17 cellular contexts compared by ENCODE assay signal in genomic region chr22:30612789-30613188, GRCh38. TPM values are rescaled to one million over a fixed set of nuclear protein-coding genes. Genes with fewer than 3 reads are reported as not detected.
DNase-seq lines count a peak whose midpoint lies in the region; ATAC-seq and TF ChIP-seq lines count a peak whose summit lies in the region.
"Had no signal": no experiment of that assay in that cellular context is flagged by ENCODE, and none has a peak within 500 bp of the region (broad histone marks: within the 10 kb centered on the region; RNA-seq: fewer than 3 reads in every experiment).

No MANE protein-coding gene starts in this region.

- peak; percentile 7 for TF ChIP-seq CTCF in GM12865 (IDR thresholded peaks at IDR 0.05; ENCODE audit: insufficient read depth, low read depth, low read length, missing control alignments)
- peak; percentile 28 to 31; a peak in 3 of 4 replicates for TF ChIP-seq CTCF in GM23338 (conservative IDR thresholded peaks at IDR 0.05; ENCODE audit: low read depth in 2 of 2)
- 0 out of 2 replicates have a peak, but pooled peaks have one; percentile 5 for TF ChIP-seq CTCF in WERI-Rb-1 (IDR thresholded peaks at IDR 0.05; ENCODE audit: low read depth, low read length)

- H3K4me2 ChIP-seq in GM23338, result no peak overlapping the region
- H3K4me2 ChIP-seq: BLaER1 treated with 17β-estradiol and CSF1 and Interleukin-3, amounts not matched to agents 10 nM and 100 nM had no signal

- H3K4me1 ChIP-seq in GM23338 (ENCODE audit: insufficient read depth), result peaks cover 15% of the 10 kb centered on the region

- H3K27me3 ChIP-seq in GM23338 (ENCODE audit: insufficient read depth), result no peaks in the 10 kb centered on the region
- no peaks in the 10 kb centered on the region for H3K27me3 ChIP-seq in WERI-Rb-1 (ENCODE audit: insufficient read depth, low read depth, severe bottlenecking)
- H3K27me3 ChIP-seq: BLaER1 treated with 17β-estradiol and CSF1 and Interleukin-3, amounts not matched to agents 10 nM and 100 nM had no signal

- no peak overlapping the region for H3K4me3 Mint-ChIP-seq in GM23338
- H3K4me3 Mint-ChIP-seq in stimulated activated naive B cell treated with anti-CD40 and anti-IgM and Interleukin-4, amounts not matched to agents 10 μg/mL and 1 μg/mL and 100 μg/mL, for 72 hours, result no peak overlapping the region
- no peak overlapping the region for H3K4me3 Mint-ChIP-seq in stimulated activated naive CD8-positive, alpha-beta T cell treated with anti-CD3 and anti-CD28 coated beads, Interleukin-15, amount 100 ng/mL, for 72 hours
- H3K4me3 Mint-ChIP-seq: CD4-positive, CD25-positive, alpha-beta regulatory T cell had no signal

- peaks cover 4% of the 10 kb centered on the region for H3K27me3 Mint-ChIP-seq in GM23338 (ENCODE audit: insufficient read depth, low read depth, poor library complexity)
- H3K27me3 Mint-ChIP-seq in stimulated activated naive B cell treated with anti-CD40 and anti-IgM and Interleukin-4, amounts not matched to agents 10 μg/mL and 1 μg/mL and 100 μg/mL, for 72 hours, result peaks cover 20 to 35% of the 10 kb centered on the region in 2 donors
- peaks cover 8% of the 10 kb centered on the region for H3K27me3 Mint-ChIP-seq in stimulated activated naive CD8-positive, alpha-beta T cell treated with anti-CD3 and anti-CD28 coated beads, Interleukin-15, amount 100 ng/mL, for 72 hours

- no peak overlapping the region for H2AFZ ChIP-seq in GM23338

- H3F3A ChIP-seq in GM23338 (replicated peaks; ENCODE audit: low read depth), result no peaks in the 10 kb centered on the region

- DNase-seq in GM12865 (ENCODE audit: low read depth) (no peak), GM23338 (ENCODE audit: low spot score) (peak; percentile 53), WERI-Rb-1 (no peak), iPS-NIHi11 (ENCODE audit: low spot score) (peak; percentile 54), NCI-H2107 (lab: John Stamatoyannopoulos, UW) (no peak)
- no peak for DNase-seq in stimulated activated naive B cell treated with anti-CD40 and anti-IgM and Interleukin-4, amounts not matched to agents 10 μg/mL and 1 μg/mL and 100 μg/mL, for 72 hours
- DNase-seq in stimulated activated naive CD8-positive, alpha-beta T cell treated with anti-CD3 and anti-CD28 coated beads, Interleukin-15, amount 100 ng/mL, for 72 hours, result no peak
- DNase-seq: ACHN; CD4-positive, CD25-positive, alpha-beta regulatory T cell; DMS79; GOT3; Kasumi-1 had no signal

- no peak overlapping the region for H3K4me3 ChIP-seq in GM12865 (ENCODE audit: low read depth, low read length)
- H3K4me3 ChIP-seq in GM23338, result no peak overlapping the region
- H3K4me3 ChIP-seq in WERI-Rb-1 (ENCODE audit: low read depth, low read length), result no peak overlapping the region
- H3K4me3 ChIP-seq: BLaER1 treated with 17β-estradiol and CSF1 and Interleukin-3, amounts not matched to agents 10 nM and 100 nM; K562 had no signal

- no peaks in the 10 kb centered on the region for H3K9me2 ChIP-seq in GM23338 (ENCODE audit: insufficient read depth)

- H3K79me2 ChIP-seq in GM23338 (replicated peaks; ENCODE audit: insufficient read depth), result peaks cover 4% of the 10 kb centered on the region

- no peaks in the 10 kb centered on the region for H4K20me1 ChIP-seq in GM23338 (replicated peaks; ENCODE audit: insufficient read depth)
- H4K20me1 ChIP-seq: BLaER1 treated with 17β-estradiol and CSF1 and Interleukin-3, amounts not matched to agents 10 nM and 100 nM had no signal

- H3K27ac ChIP-seq in GM23338 (ENCODE audit: low read depth) (no peak overlapping the region), WERI-Rb-1 (no peak overlapping the region)
- H3K27ac ChIP-seq: BLaER1 treated with 17β-estradiol and CSF1 and Interleukin-3, amounts not matched to agents 10 nM and 100 nM; HL-60 had no signal

- H3K4me1 Mint-ChIP-seq in GM23338, result peaks cover 18% of the 10 kb centered on the region
- peaks cover 15 to 22% of the 10 kb centered on the region in 2 donors for H3K4me1 Mint-ChIP-seq in stimulated activated naive B cell treated with anti-CD40 and anti-IgM and Interleukin-4, amounts not matched to agents 10 μg/mL and 1 μg/mL and 100 μg/mL, for 72 hours
- H3K4me1 Mint-ChIP-seq in stimulated activated naive CD8-positive, alpha-beta T cell treated with anti-CD3 and anti-CD28 coated beads, Interleukin-15, amount 100 ng/mL, for 72 hours, result peaks cover 19% of the 10 kb centered on the region

- H3K27ac Mint-ChIP-seq in GM23338, result no peak overlapping the region
- H3K27ac Mint-ChIP-seq in stimulated activated naive B cell treated with anti-CD40 and anti-IgM and Interleukin-4, amounts not matched to agents 10 μg/mL and 1 μg/mL and 100 μg/mL, for 72 hours, result no peak overlapping the region
- H3K27ac Mint-ChIP-seq in stimulated activated naive CD8-positive, alpha-beta T cell treated with anti-CD3 and anti-CD28 coated beads, Interleukin-15, amount 100 ng/mL, for 72 hours, result no peak overlapping the region
- H3K27ac Mint-ChIP-seq: CD4-positive, CD25-positive, alpha-beta regulatory T cell had no signal

- no peaks in the 10 kb centered on the region for H3K9me3 Mint-ChIP-seq in GM23338
- no peaks in the 10 kb centered on the region for H3K9me3 Mint-ChIP-seq in stimulated activated naive B cell treated with anti-CD40 and anti-IgM and Interleukin-4, amounts not matched to agents 10 μg/mL and 1 μg/mL and 100 μg/mL, for 72 hours
- H3K9me3 Mint-ChIP-seq in stimulated activated naive CD8-positive, alpha-beta T cell treated with anti-CD3 and anti-CD28 coated beads, Interleukin-15, amount 100 ng/mL, for 72 hours, result no peaks in the 10 kb centered on the region

- H3K36me3 Mint-ChIP-seq in GM23338 (ENCODE audit: low read depth), result peaks cover 66% of the 10 kb centered on the region
- no peaks in the 10 kb centered on the region for H3K36me3 Mint-ChIP-seq in stimulated activated naive B cell treated with anti-CD40 and anti-IgM and Interleukin-4, amounts not matched to agents 10 μg/mL and 1 μg/mL and 100 μg/mL, for 72 hours

- H3K36me3 ChIP-seq in GM23338 (ENCODE audit: insufficient read depth) (peaks cover 8% of the 10 kb centered on the region), WERI-Rb-1 (peaks cover 52% of the 10 kb centered on the region)
- H3K36me3 ChIP-seq: BLaER1 treated with 17β-estradiol and CSF1 and Interleukin-3, amounts not matched to agents 10 nM and 100 nM had no signal

- no peaks in the 10 kb centered on the region for H3K9me3 ChIP-seq in WERI-Rb-1 (ENCODE audit: severe bottlenecking)
- H3K9me3 ChIP-seq: BLaER1 treated with 17β-estradiol and CSF1 and Interleukin-3, amounts not matched to agents 10 nM and 100 nM had no signal

- ATAC-seq in GM23338 (peak; percentile 68), GM19452 (IDR thresholded peaks at IDR 0.05; ENCODE audit: unreplicated experiment) (no peak)
- ATAC-seq in stimulated activated naive B cell treated with anti-CD40 and anti-IgM and Interleukin-4, amounts not matched to agents 10 μg/mL and 1 μg/mL and 100 μg/mL, for 72 hours (replicated peaks), result no peak
- no peak for ATAC-seq in stimulated activated naive CD8-positive, alpha-beta T cell treated with anti-CD3 and anti-CD28 coated beads, Interleukin-15, amount 100 ng/mL, for 72 hours
- ATAC-seq: K562 had no signal

TF ChIP-seq in GM23338, 12 proteins besides CTCF, POLR2A, EP300 and RAD21:
- TF ChIP-seq ETS1 (IDR thresholded peaks at IDR 0.05) (no peak), EZH2phosphoT487 (IDR thresholded peaks at IDR 0.05; ENCODE audit: unreplicated experiment) (no peak), EZH2 (IDR thresholded peaks at IDR 0.05; ENCODE audit: low read depth, unreplicated experiment) (no peak)

RNA-seq across cellular contexts. Expression of gene TCN2, which starts 5.8 kb away (rescaled TPM):
- 31.3 and 38.1 TPM in 2 replicates for total RNA-seq in GM23338 (2014; rRNA removed; shearing (Covaris generic))
- 12.4 and 12.9 TPM in 2 replicates for polyA plus RNA-seq in GM23338 (2016; fragmentation: Nextera tagmentation; extraction: Ambion mirVana)

RNA-seq across cellular contexts. Expression of gene PES1, which starts 21.1 kb away (rescaled TPM):
- total RNA-seq in GM23338 (2014; rRNA removed; shearing (Covaris generic)), result 76.9 and 78.4 TPM in 2 replicates
- 61.3 and 64.1 TPM in 2 replicates for polyA plus RNA-seq in GM23338 (2016; fragmentation: Nextera tagmentation; extraction: Ambion mirVana)

RNA-seq across cellular contexts. Expression of gene SLC35E4, which starts 22.8 kb away (rescaled TPM):
- total RNA-seq in GM23338 (2014; rRNA removed; shearing (Covaris generic)), result 10.4 and 11.3 TPM in 2 replicates
- polyA plus RNA-seq in GM23338 (2016; fragmentation: Nextera tagmentation; extraction: Ambion mirVana), result 2.6 and 4.3 TPM in 2 replicates

RNA-seq across cellular contexts. Expression of gene GAL3ST1, which starts 38.3 kb away (rescaled TPM):
- 9.2 and 13.3 TPM in 2 replicates for total RNA-seq in GM23338 (2014; rRNA removed; shearing (Covaris generic))
- 7.5 and 8.2 TPM in 2 replicates for polyA plus RNA-seq in GM23338 (2016; fragmentation: Nextera tagmentation; extraction: Ambion mirVana)
- total RNA-seq: A172 had no signal

RNA-seq across cellular contexts. Expression of gene DUSP18, which starts 54.9 kb away (rescaled TPM):
- 1.5 and 2.7 TPM in 2 replicates for total RNA-seq in GM23338 (2014; rRNA removed; shearing (Covaris generic))
- 1.7 and 2.2 TPM in 2 replicates for polyA plus RNA-seq in GM23338 (2016; fragmentation: Nextera tagmentation; extraction: Ambion mirVana)

Comparison
In these comparisons a context has a peak if more than half of its experiments do, and no peak if none do; other contexts are left out.
1. DNase-seq: peak in GM23338 (single experiment) and iPS-NIHi11 (single experiment); none in GM12865 (single experiment), WERI-Rb-1 (single experiment), stimulated activated naive B cell treated with anti-CD40 and anti-IgM and Interleukin-4, amounts not matched to agents 10 μg/mL and 1 μg/mL and 100 μg/mL, for 72 hours (single experiment), stimulated activated naive CD8-positive, alpha-beta T cell treated with anti-CD3 and anti-CD28 coated beads, Interleukin-15, amount 100 ng/mL, for 72 hours (0 of 2) and NCI-H2107 (single experiment).
2. Peak in every context shown above with its lines, with median percentiles within 50 percentile points of each other: CTCF ChIP-seq.